Comparison of ENCODE assay signal across 25 cellular contexts in the genomic region with DNA sequence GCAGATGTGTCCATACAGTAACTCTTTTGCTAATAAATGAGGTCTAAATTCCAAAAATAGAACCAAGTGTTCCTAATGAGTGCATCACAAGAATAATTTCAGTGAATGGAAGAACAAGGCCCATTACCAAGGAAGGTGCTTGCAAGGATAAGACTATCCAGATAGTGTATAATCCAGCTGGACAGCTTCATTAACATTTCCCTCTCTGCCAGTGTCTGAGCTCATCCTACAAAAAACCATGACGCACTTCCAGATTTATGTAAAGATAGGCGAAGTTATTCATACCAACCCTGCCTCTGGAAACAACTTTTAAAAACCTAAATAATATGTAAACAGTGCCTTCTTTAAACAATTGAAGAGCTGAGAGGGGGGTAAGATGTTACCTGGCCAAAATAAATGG.
DNase-seq lines count a peak whose midpoint lies in the region; ATAC-seq, FAIRE-seq and TF ChIP-seq lines count a peak whose summit lies in the region.
"Had no signal": no experiment of that assay in that cellular context is flagged by ENCODE, and none has a peak within 500 bp of the region (broad histone marks: within the 10 kb centered on the region; RNA-seq: fewer than 3 reads in every experiment).

No MANE protein-coding gene starts in this region.

- BruUV-seq in K562 (replicated peaks; lab: Mats Ljungman, UMichigan), result no TSS peak

- DNase-seq in LNCaP clone FGC (ENCODE audit: low read depth) (peak; percentile 71), K562 (ENCODE audit: extremely low read depth in 1 of 4, low spot score in 3 of 4) (no peak), osteoblast (ENCODE audit: insufficient read length, low spot score, missing footprints) (peak; percentile 36), uterus (no peak), caudate nucleus (lab: John Stamatoyannopoulos, UW) (no peak), NCI-H69 (lab: John Stamatoyannopoulos, UW) (no peak), head of caudate nucleus (no peak)
- DNase-seq: ACHN; BE2C; C1 segment of cervical spinal cord; CD4-positive, CD25-positive, alpha-beta regulatory T cell; CD8-positive, alpha-beta memory T cell; COR-L47; DMS 273 treated with DMSO at 0.1 percent for 48 hours; DMS53; DND-41; EL; HCEC 1CT; HFFc6 had no signal

- H3K27ac ChIP-seq in K562 (ENCODE audit: extremely low read depth, low read depth, low read length) (no peak overlapping the region), osteoblast (ENCODE audit: low read depth, low read length) (no peak overlapping the region), uterus (peak overlapping the region; percentile 48 to 60), caudate nucleus (ENCODE audit: low read depth, low read length) (no peak overlapping the region)
- H3K27ac ChIP-seq: HL-60 had no signal

- H2AFZ ChIP-seq in K562 (ENCODE audit: low read depth, low read length) (0 out of 2 replicates have a peak overlapping the region, but pooled peaks have one; percentile 61), osteoblast (ENCODE audit: low read length) (no peak overlapping the region)
- H2AFZ ChIP-seq: GM23338 had no signal

- TF ChIP-seq RAD21 in K562 (CRISPR knock-in tag; conservative IDR thresholded peaks at IDR 0.05 in 1 of 2, IDR thresholded peaks at IDR 0.05 in 1 of 2), result no peak

- H3K36me3 ChIP-seq in K562 (ENCODE audit: control insufficient read depth, insufficient read depth, low read length) (no peaks in the 10 kb centered on the region), osteoblast (ENCODE audit: insufficient read depth, low read length) (no peaks in the 10 kb centered on the region), uterus (no peaks in the 10 kb centered on the region)
- H3K36me3 ChIP-seq: BE2C had no signal

- in situ Hi-C loops in K562 (cut with MboI), result loop anchor here (25.0 kb wide), 1 partner anchor 617 kb away; no protein-coding TSS in a partner anchor

- FAIRE-seq in K562 (lab: Jason Lieb, UNC), result no peak
- FAIRE-seq: A204.1, G401.6, GM12891, H54 had no signal

- H3K4me3 ChIP-seq in LNCaP clone FGC (ENCODE audit: low read depth, low read length) (no peak overlapping the region), K562 (no peak overlapping the region), osteoblast (ENCODE audit: insufficient read depth, low read length) (no peak overlapping the region), uterus (no peak overlapping the region)
- H3K4me3 ChIP-seq: GM23338 had no signal

- no peak for ATAC-seq in K562
- ATAC-seq: GM23338 had no signal

- H3K4me2 ChIP-seq in K562 (ENCODE audit: insufficient read depth, low read length) (no peak overlapping the region), osteoblast (ENCODE audit: insufficient read depth, low read length) (no peak overlapping the region)
- H3K4me2 ChIP-seq: GM23338 had no signal

- H4K20me1 ChIP-seq in K562 (replicated peaks; ENCODE audit: control insufficient read depth, insufficient read depth, low read length) (no peaks in the 10 kb centered on the region), osteoblast (ENCODE audit: insufficient read depth, low read length) (no peaks in the 10 kb centered on the region)

- H3K9me3 ChIP-seq in K562 (replicated peaks; ENCODE audit: control insufficient read depth, insufficient read depth, low read depth, low read length), result no peaks in the 10 kb centered on the region
- H3K9me3 ChIP-seq in osteoblast (ENCODE audit: low read depth, low read length), result no peaks in the 10 kb centered on the region
- no peaks in the 10 kb centered on the region for H3K9me3 ChIP-seq in uterus
- H3K9me3 ChIP-seq: BE2C had no signal

- CTCF ChIA-PET in K562 (lab: Yijun Ruan, JAX; ENCODE audit: low intra/inter-chr PET ratio), result no interaction called here

- peaks cover 5 to 19% of the 10 kb centered on the region in 2 experiments; a peak in 4 of 5 replicates for H3K4me1 ChIP-seq in K562 (replicated peaks in 1 of 2; ENCODE audit: control insufficient read depth in 2 of 2, insufficient read depth in 2 of 2, low read length in 2 of 2)
- no peaks in the 10 kb centered on the region for H3K4me1 ChIP-seq in osteoblast (ENCODE audit: insufficient read depth, low read length)
- H3K4me1 ChIP-seq in uterus, result no peaks in the 10 kb centered on the region
- H3K4me1 ChIP-seq: BE2C had no signal

- no peaks in the 10 kb centered on the region for H3K9me1 ChIP-seq in K562 (ENCODE audit: control insufficient read depth, insufficient read depth, low read length)

- intact Hi-C loops in K562 (cut with micrococcal nuclease), result no loop called here
- intact Hi-C loops in uterus (cut with DNase I; ENCODE audit: low total_unique reads), result no loop called here
- intact Hi-C loops in head of caudate nucleus (cut with DNase I), result loop anchor here (5.0 kb wide), 1 partner anchor 787 kb away; no protein-coding TSS in a partner anchor

- no peak for TF ChIP-seq EP300 in K562 (IDR thresholded peaks at IDR 0.05; ENCODE audit: low read length)

- WGBS in K562 (ENCODE audit: insufficient coverage, low coverage, missing lambda C conversion rate), result 22% methylated on average over 2 of the region's 2 CpGs

- no peak for TF ChIP-seq CTCF in LNCaP clone FGC (IDR thresholded peaks at IDR 0.05; ENCODE audit: control insufficient read depth, extremely low read depth, insufficient read depth)
- TF ChIP-seq CTCF in K562 (IDR thresholded peaks at IDR 0.05 in 2 of 3, conservative IDR thresholded peaks at IDR 0.05 in 1 of 3; ENCODE audit: insufficient read depth in 2 of 3, low read depth in 1 of 3, low read length in 3 of 3), result no peak
- TF ChIP-seq CTCF in osteoblast (IDR thresholded peaks at IDR 0.05; ENCODE audit: extremely low read depth, low read depth, low read length), result no peak
- no peak for TF ChIP-seq CTCF in uterus (IDR thresholded peaks at IDR 0.05)

- TF ChIP-seq POLR2A in K562 (conservative IDR thresholded peaks at IDR 0.05) (no peak), uterus (IDR thresholded peaks at IDR 0.05) (no peak)

- H3K27me3 ChIP-seq in K562 (ENCODE audit: control insufficient read depth in 2 of 2, insufficient read depth in 2 of 2, low read length in 2 of 2), result no peaks in the 10 kb centered on the region
- H3K27me3 ChIP-seq in osteoblast (ENCODE audit: insufficient read depth, low read length), result peaks cover 13% of the 10 kb centered on the region
- no peaks in the 10 kb centered on the region for H3K27me3 ChIP-seq in uterus
- H3K27me3 ChIP-seq: BE2C had no signal

- H3K79me2 ChIP-seq in K562 (ENCODE audit: control insufficient read depth, insufficient read depth, low read length), result no peaks in the 10 kb centered on the region
- H3K79me2 ChIP-seq in osteoblast (ENCODE audit: insufficient read depth, low read length), result no peaks in the 10 kb centered on the region

- no peak overlapping the region for H3K9ac ChIP-seq in K562 (ENCODE audit: insufficient read depth in 1 of 2, low read depth in 2 of 2, low read length in 2 of 2)

- POLR2A ChIA-PET in K562 (lab: Yijun Ruan, JAX), result interaction anchor here (0.9 kb wide), 1 partner anchor 179 kb away, joined by 3 read pairs; no protein-coding TSS in a partner anchor

TF ChIP-seq in K562, 482 proteins besides CTCF, POLR2A, EP300 and RAD21 (continues in another document):
- TF ChIP-seq ETV1 (tag; conservative IDR thresholded peaks at IDR 0.05; ENCODE audit: low read depth) (no peak), GATAD2B (IDR thresholded peaks at IDR 0.05; ENCODE audit: borderline replicate concordance) (no peak), EHMT2 (IDR thresholded peaks at IDR 0.05) (peak; percentile 47; the same call in 1 of the 2 replicates), RBM14 (IDR thresholded peaks at IDR 0.05; ENCODE audit: borderline replicate concordance, insufficient read depth, low read depth, low read length) (no peak), FOSL1 (tag; conservative IDR thresholded peaks at IDR 0.05) (peak; percentile 49; the same call in 1 of the 2 replicates), CREM (IDR thresholded peaks at IDR 0.05; ENCODE audit: low read depth) (peak; percentile 53; the same call in 1 of the 2 replicates), ZNF75A (CRISPR knock-in tag; IDR thresholded peaks at IDR 0.05) (no peak), FIP1L1 (IDR thresholded peaks at IDR 0.05; ENCODE audit: low read depth, low read length, poor library complexity, severe bottlenecking) (no peak), ARID1B (IDR thresholded peaks at IDR 0.05) (peak; percentile 36; the same call in 1 of the 2 replicates), TCF3 (CRISPR knock-in tag; IDR thresholded peaks at IDR 0.05) (0 out of 2 replicates have a peak, but pooled peaks have one; percentile 15), HCFC1 (IDR thresholded peaks at IDR 0.05; ENCODE audit: low read depth, low read length) (no peak), CBFA2T3 (IDR thresholded peaks at IDR 0.05) (peak; percentile 57; the same call in 1 of the 2 replicates), MAFG (tag; conservative IDR thresholded peaks at IDR 0.05) (no peak), NR3C1 (CRISPR knock-in tag; IDR thresholded peaks at IDR 0.05) (no peak), TEAD4 (IDR thresholded peaks at IDR 0.05; ENCODE audit: low read length) (peak; percentile 27; the same call in 1 of the 2 replicates), TEAD4 (CRISPR knock-in tag; IDR thresholded peaks at IDR 0.05; ENCODE audit: borderline replicate concordance) (no peak), NR2F6 (CRISPR knock-in tag; IDR thresholded peaks at IDR 0.05) (no peak)
- TF ChIP-seq, protein P1, sequence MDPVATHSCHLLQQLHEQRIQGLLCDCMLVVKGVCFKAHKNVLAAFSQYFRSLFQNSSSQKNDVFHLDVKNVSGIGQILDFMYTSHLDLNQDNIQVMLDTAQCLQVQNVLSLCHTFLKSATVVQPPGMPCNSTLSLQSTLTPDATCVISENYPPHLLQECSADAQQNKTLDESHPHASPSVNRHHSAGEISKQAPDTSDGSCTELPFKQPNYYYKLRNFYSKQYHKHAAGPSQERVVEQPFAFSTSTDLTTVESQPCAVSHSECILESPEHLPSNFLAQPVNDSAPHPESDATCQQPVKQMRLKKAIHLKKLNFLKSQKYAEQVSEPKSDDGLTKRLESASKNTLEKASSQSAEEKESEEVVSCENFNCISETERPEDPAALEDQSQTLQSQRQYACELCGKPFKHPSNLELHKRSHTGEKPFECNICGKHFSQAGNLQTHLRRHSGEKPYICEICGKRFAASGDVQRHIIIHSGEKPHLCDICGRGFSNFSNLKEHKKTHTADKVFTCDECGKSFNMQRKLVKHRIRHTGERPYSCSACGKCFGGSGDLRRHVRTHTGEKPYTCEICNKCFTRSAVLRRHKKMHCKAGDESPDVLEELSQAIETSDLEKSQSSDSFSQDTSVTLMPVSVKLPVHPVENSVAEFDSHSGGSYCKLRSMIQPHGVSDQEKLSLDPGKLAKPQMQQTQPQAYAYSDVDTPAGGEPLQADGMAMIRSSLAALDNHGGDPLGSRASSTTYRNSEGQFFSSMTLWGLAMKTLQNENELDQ (CRISPR knock-in tag; IDR thresholded peaks at IDR 0.05; ENCODE audit: borderline replicate concordance), result no peak
- TF ChIP-seq, protein P2, sequence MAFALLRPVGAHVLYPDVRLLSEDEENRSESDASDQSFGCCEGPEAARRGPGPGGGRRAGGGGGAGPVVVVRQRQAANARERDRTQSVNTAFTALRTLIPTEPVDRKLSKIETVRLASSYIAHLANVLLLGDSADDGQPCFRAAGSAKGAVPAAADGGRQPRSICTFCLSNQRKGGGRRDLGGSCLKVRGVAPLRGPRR (CRISPR knock-in tag; IDR thresholded peaks at IDR 0.05), result no peak

Comparison
In these comparisons a context has a peak if more than half of its experiments do, and no peak if none do; other contexts are left out.
1. DNase-seq: peak in LNCaP clone FGC (single experiment) and osteoblast (single experiment); none in K562 (0 of 4), uterus (0 of 2), caudate nucleus (0 of 61), NCI-H69 (single experiment) and head of caudate nucleus (0 of 42).
2. H3K27ac ChIP-seq: peak in uterus (2 of 2); none in K562 (single experiment), osteoblast (single experiment) and caudate nucleus (single experiment).